Comparison of ENCODE assay signal across 11 cellular contexts in genomic region chr18:35117951-35118411, GRCh38.
DNase-seq lines count a peak whose midpoint lies in the region; ATAC-seq, FAIRE-seq and TF ChIP-seq lines count a peak whose summit lies in the region.
"Had no signal": no experiment of that assay in that cellular context is flagged by ENCODE, and none has a peak within 500 bp of the region (broad histone marks: within the 10 kb centered on the region; RNA-seq: fewer than 3 reads in every experiment).

No MANE protein-coding gene starts in this region.

- H3K4me3 ChIP-seq in HepG2 (replicated peaks in 1 of 3; ENCODE audit: insufficient read depth in 1 of 3, low read depth in 2 of 3, low read length in 3 of 3) (no peak overlapping the region), skeletal muscle tissue (ENCODE audit: low read length in 3 of 3) (peak overlapping the region; percentile 45 to 56 (median 53))

- H3K4me1 ChIP-seq in HepG2 (ENCODE audit: insufficient read depth, low read length) (no peaks in the 10 kb centered on the region), skeletal muscle tissue (ENCODE audit: control insufficient read depth in 3 of 3, insufficient read depth in 3 of 3, low read length in 3 of 3) (peaks cover 42 to 58% (median 53%) of the 10 kb centered on the region in 3 donors)

- ATAC-seq in HepG2 (no peak), HG02610 (IDR thresholded peaks at IDR 0.05; ENCODE audit: unreplicated experiment) (no peak)
- ATAC-seq: T-cell had no signal

- H3K9me3 ChIP-seq in HepG2 (ENCODE audit: low read length) (no peaks in the 10 kb centered on the region), skeletal muscle tissue (ENCODE audit: control insufficient read depth in 3 of 3, low read length in 3 of 3) (no peaks in the 10 kb centered on the region)

- H3K27ac ChIP-seq in cingulate gyrus (ENCODE audit: low read depth, low read length) (peak overlapping the region; percentile 97), HepG2 (ENCODE audit: extremely low read length, insufficient read depth, low read length) (no peak overlapping the region), skeletal muscle tissue (ENCODE audit: low read depth, low read length) (peak overlapping the region; percentile 84)

- TF ChIP-seq CTCF in HepG2 (CRISPR knock-in tag; IDR thresholded peaks at IDR 0.05) = no peak

- no peak for TF ChIP-seq EP300 in HepG2 (IDR thresholded peaks at IDR 0.05; ENCODE audit: low read depth in 2 of 2, low read length in 2 of 2)
- no peak for TF ChIP-seq EP300 in HepG2 (CRISPR knock-in tag; IDR thresholded peaks at IDR 0.05; ENCODE audit: borderline replicate concordance)

- in situ Hi-C loops in G401 (cut with HindIII; ENCODE audit: low sequenced_read_pairs) (no loop called here), HepG2 (cut with HindIII; ENCODE audit: extremely low pct_ligation_motif_present, low pct_unique_long_range_greater_than_20kb) (no loop called here)

- no TSS peak for BruUV-seq in HepG2 (replicated peaks; lab: Mats Ljungman, UMichigan)

- DNase-seq in G401 (ENCODE audit: low spot score) = peak; percentile 95
- DNase-seq in HepG2 (ENCODE audit: low spot score) = no peak
- DNase-seq in stimulated activated CD4-positive, alpha-beta T cell treated with anti-CD3 and anti-CD28 coated beads, Interleukin-2, amount 100 ng/mL, for 48 hours = no peak
- DNase-seq in activated CD4-positive, alpha-beta T cell treated with anti-CD3 and anti-CD28 coated beads, Interleukin-2, amount 50 U/mL, for 48 hours = no peak
- no peak for DNase-seq in stimulated activated naive CD4-positive, alpha-beta T cell treated with Interleukin-2 at 50 U/mL for 16 hours (lab: John Stamatoyannopoulos, UW)
- DNase-seq: NCI-H2029; stimulated activated CD4-positive, alpha-beta T cell treated with anti-CD3 and anti-CD28 coated beads, Interleukin-4, amount 100 ng/mL, for 24 hours; T-cell had no signal

- H3K9ac ChIP-seq in HepG2 (ENCODE audit: insufficient read depth, low read depth, low read length) = no peak overlapping the region
- H3K9ac ChIP-seq in skeletal muscle tissue (ENCODE audit: low read depth in 1 of 3, low read length in 3 of 3) = peak overlapping the region; percentile 46 to 85 (median 75)

- no peak overlapping the region for H2AFZ ChIP-seq in HepG2 (ENCODE audit: low read length)

- TF ChIP-seq POLR2A in HepG2 (IDR thresholded peaks at IDR 0.05; ENCODE audit: insufficient read depth in 1 of 2, low read depth in 2 of 2, low read length in 2 of 2) = no peak

- POLR2A ChIA-PET in HepG2 (lab: Yijun Ruan, JAX) = no interaction called here

- WGBS in HepG2 (ENCODE audit: low lambda C conversion rate) = 96% methylated on average over 7 of the region's 7 CpGs

- TF ChIP-seq RAD21 in HepG2 (CRISPR knock-in tag; IDR thresholded peaks at IDR 0.05) = no peak

- no peaks in the 10 kb centered on the region for H3K27me3 ChIP-seq in HepG2 (ENCODE audit: control insufficient read depth in 1 of 2, insufficient read depth in 2 of 2, low read length in 2 of 2)
- no peaks in the 10 kb centered on the region for H3K27me3 ChIP-seq in skeletal muscle tissue (ENCODE audit: control insufficient read depth in 3 of 3, insufficient read depth in 3 of 3, low read length in 3 of 3)

- H3K79me2 ChIP-seq in HepG2 (ENCODE audit: insufficient read depth, low read length) = peaks cover 3% of the 10 kb centered on the region

- intact Hi-C loops in HepG2 (cut with micrococcal nuclease; ENCODE audit: unreplicated experiment) = no loop called here

- CTCF ChIA-PET in HepG2 (lab: Yijun Ruan, JAX; ENCODE audit: low intra/inter-chr PET ratio, low total read pairs) = no interaction called here

- no peak for FAIRE-seq in HepG2 (lab: Jason Lieb, UNC)

- H3K36me3 ChIP-seq in HepG2 (replicated peaks in 1 of 2; ENCODE audit: control insufficient read depth in 1 of 2, insufficient read depth in 2 of 2, low read length in 2 of 2) (peaks cover 0 to 3% of the 10 kb centered on the region in 2 experiments; a peak in 3 of 5 replicates), skeletal muscle tissue (ENCODE audit: control insufficient read depth in 3 of 3, insufficient read depth in 3 of 3, low read length in 3 of 3) (no peaks in the 10 kb centered on the region)

- no peak overlapping the region for H3K4me2 ChIP-seq in HepG2 (ENCODE audit: low read depth, low read length)

- H4K20me1 ChIP-seq in HepG2 (ENCODE audit: insufficient read depth, low read length) = no peaks in the 10 kb centered on the region

TF ChIP-seq in HepG2, 621 proteins besides CTCF, POLR2A, EP300 and RAD21:
- no peak for TF ChIP-seq ZMYM2 (CRISPR knock-in tag; IDR thresholded peaks at IDR 0.05)
- TF ChIP-seq MIXL1 (CRISPR knock-in tag; IDR thresholded peaks at IDR 0.05) = no peak
- TF ChIP-seq NFE2 (CRISPR knock-in tag; IDR thresholded peaks at IDR 0.05) = no peak
- TF ChIP-seq ZNF670 (CRISPR knock-in tag; IDR thresholded peaks at IDR 0.05; ENCODE audit: borderline replicate concordance) = no peak
- no peak for TF ChIP-seq ZBTB1 (CRISPR knock-in tag; IDR thresholded peaks at IDR 0.05; ENCODE audit: borderline replicate concordance)
- TF ChIP-seq ZNF335 (CRISPR knock-in tag; IDR thresholded peaks at IDR 0.05) = no peak
- TF ChIP-seq ZNF496 (CRISPR knock-in tag; IDR thresholded peaks at IDR 0.05; ENCODE audit: insufficient replicate concordance) = no peak
- TF ChIP-seq FOXK1 (CRISPR knock-in tag; IDR thresholded peaks at IDR 0.05; ENCODE audit: borderline replicate concordance, low read depth) = no peak
- TF ChIP-seq MAFF (IDR thresholded peaks at IDR 0.05; ENCODE audit: low read depth, low read length) = peak; percentile 56; the same call in 1 of the 2 replicates
- no peak for TF ChIP-seq LCORL (IDR thresholded peaks at IDR 0.05)
- no peak for TF ChIP-seq LCORL (CRISPR knock-in tag; IDR thresholded peaks at IDR 0.05)
- TF ChIP-seq LBX2 (CRISPR knock-in tag; IDR thresholded peaks at IDR 0.05; ENCODE audit: borderline replicate concordance) = no peak
- TF ChIP-seq MAFK (conservative IDR thresholded peaks at IDR 0.05 in 1 of 2, IDR thresholded peaks at IDR 0.05 in 1 of 2; ENCODE audit: low read length in 2 of 2) = peak; percentile 43 to 74; a peak in 2 of 4 replicates

Comparison
In these comparisons a context has a peak if more than half of its experiments do, and no peak if none do; other contexts are left out.
1. H3K4me3 ChIP-seq: peak in skeletal muscle tissue (3 of 3); none in HepG2 (0 of 3).